ENCODE assay signal across 22 cellular contexts in the genomic region with DNA sequence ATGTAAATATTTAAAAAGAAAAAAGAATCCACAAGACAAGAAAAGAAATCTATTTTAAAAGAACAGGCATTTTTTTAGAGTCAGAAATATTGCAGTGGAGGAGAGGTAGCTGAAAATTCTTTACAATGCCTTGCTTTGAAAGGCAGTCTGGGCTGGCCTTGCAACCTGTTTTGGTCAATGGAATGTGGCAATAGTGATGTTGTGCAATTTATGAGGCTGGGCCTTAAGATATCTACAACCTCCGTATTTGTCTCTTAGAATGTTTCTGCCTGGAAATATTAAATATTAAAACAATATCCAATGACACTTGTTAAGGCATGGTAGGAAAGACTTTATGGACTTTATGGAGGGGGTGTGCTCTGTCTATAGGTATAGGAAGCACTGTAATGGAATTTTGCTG. TPM values are rescaled to one million over a fixed set of nuclear protein-coding genes. Genes with fewer than 3 reads are reported as not detected.
DNase-seq lines count a peak whose midpoint lies in the region; ATAC-seq and TF ChIP-seq lines count a peak whose summit lies in the region.
"Had no signal": no experiment of that assay in that cellular context is flagged by ENCODE, and none has a peak within 500 bp of the region (broad histone marks: within the 10 kb centered on the region; RNA-seq: fewer than 3 reads in every experiment).

No MANE protein-coding gene starts in this region.

- H3K27ac Mint-ChIP-seq in glutamatergic neuron (ENCODE audit: unreplicated experiment), result no peak overlapping the region

- TF ChIP-seq POLR2A in NB4 (IDR thresholded peaks at IDR 0.05; ENCODE audit: extremely low read depth, insufficient read length), result no peak

- H3K4me1 Mint-ChIP-seq in glutamatergic neuron (ENCODE audit: low read depth, unreplicated experiment), result peaks cover 22% of the 10 kb centered on the region

- H3K27me3 ChIP-seq in tibial artery, result peaks cover 0 to 16% of the 10 kb centered on the region in 2 donors
- H3K27me3 ChIP-seq: BE2C, SJCRH30 had no signal

- H3K4me1 ChIP-seq in tibial artery, result no peaks in the 10 kb centered on the region
- H3K4me1 ChIP-seq: SJCRH30 had no signal

- H3K4me3 Mint-ChIP-seq in glutamatergic neuron (ENCODE audit: unreplicated experiment), result peak overlapping the region; percentile 17

- H3K36me3 ChIP-seq in tibial artery, result no peaks in the 10 kb centered on the region
- H3K36me3 ChIP-seq: BE2C, HAP-1, SJCRH30 had no signal

- H3K9me3 ChIP-seq in tibial artery, result no peaks in the 10 kb centered on the region
- H3K9me3 ChIP-seq: BE2C, HAP-1, SJCRH30 had no signal

- TF ChIP-seq CTCF in NB4 (IDR thresholded peaks at IDR 0.05; ENCODE audit: low read depth, low read length), result no peak
- no peak for TF ChIP-seq CTCF in glutamatergic neuron (IDR thresholded peaks at IDR 0.05; ENCODE audit: partially characterized antibody, unreplicated experiment)
- TF ChIP-seq CTCF in tibial artery (IDR thresholded peaks at IDR 0.05), result no peak

- H3K4me3 ChIP-seq in NB4 (ENCODE audit: low read depth, low read length) (no peak overlapping the region), tibial artery (no peak overlapping the region)
- H3K4me3 ChIP-seq: GM12878, GM23248, HAP-1, SJCRH30 had no signal

- H3K9me3 Mint-ChIP-seq in glutamatergic neuron (ENCODE audit: unreplicated experiment), result no peaks in the 10 kb centered on the region

- DNase-seq in AML-193 (lab: John Stamatoyannopoulos, UW), result peak; percentile 58 to 73
- peak; percentile 57 for DNase-seq in NB4 (ENCODE audit: low read depth)
- DNase-seq in SKM-1 (lab: John Stamatoyannopoulos, UW; ENCODE audit: unreplicated experiment), result peak; percentile 8
- no peak for DNase-seq in glutamatergic neuron
- DNase-seq in tibial artery, result no peak
- no peak for DNase-seq in NCI-H69 (lab: John Stamatoyannopoulos, UW)
- DNase-seq: BE2C, DMS 273 treated with DMSO at 0.1 percent for 48 hours, DND-41, GM23248, NCI-H1436, NCI-H446 treated with DMSO at 0.1 percent for 48 hours, NCI-H526 treated with DMSO at 0.1 percent for 48 hours, SJCRH30 had no signal

- H3K36me3 Mint-ChIP-seq in glutamatergic neuron (ENCODE audit: unreplicated experiment), result no peaks in the 10 kb centered on the region

- H3K27ac ChIP-seq in tibial artery, result no peak overlapping the region
- H3K27ac ChIP-seq: GM23248, HL-60, KMS-11, SJCRH30 had no signal

- no peak for ATAC-seq in GM19395 (IDR thresholded peaks at IDR 0.05; ENCODE audit: unreplicated experiment)
- ATAC-seq in HG03378 (IDR thresholded peaks at IDR 0.05; ENCODE audit: unreplicated experiment), result no peak
- ATAC-seq: GM12878 had no signal

- H3K27me3 Mint-ChIP-seq in glutamatergic neuron (ENCODE audit: unreplicated experiment), result peaks cover 2% of the 10 kb centered on the region

- intact Hi-C loops in tibial artery (cut with DNase I; ENCODE audit: low total_unique reads), result no loop called here

RNA-seq across cellular contexts. Expression of a gene that starts 14.8 kb away (rescaled TPM):
- 1.2 TPM for total RNA-seq in glutamatergic neuron (ENCODE audit: unreplicated experiment)
- total RNA-seq: GM12878, GM23248, HT-29, OCI-LY7, SJCRH30 had no signal

Comparison
In these comparisons a context has a peak if more than half of its experiments do, and no peak if none do; other contexts are left out.
1. DNase-seq: peak in AML-193 (2 of 2), NB4 (single experiment) and SKM-1 (single experiment); none in glutamatergic neuron (single experiment), tibial artery (0 of 2) and NCI-H69 (single experiment).